ENCODE assay signal across 11 cellular contexts in genomic region chr16:89343501-89344291, GRCh38.
A peak's percentile ranks its signal among the peaks of the same experiment; 100 is the strongest.
DNase-seq lines count a peak whose midpoint lies in the region; ATAC-seq and TF ChIP-seq lines count a peak whose summit lies in the region.
"Had no signal": no experiment of that assay in that cellular context is flagged by ENCODE, and none has a peak within 500 bp of the region (broad histone marks: within the 10 kb centered on the region; RNA-seq: fewer than 3 reads in every experiment).

No MANE protein-coding gene starts in this region.

- CTCF ChIA-PET in activated CD8-positive, alpha-beta memory T cell treated with anti-CD3 and anti-CD28 coated beads, Interleukin-2, amount 10 ng/mL, durations not matched to agents 7 days and 5 days (lab: Charles Lee), result interaction anchor here (1.0 to 1.3 kb wide), 2 partner anchors 12 to 66 kb away, joined by 3 to 4 read pairs; no protein-coding TSS in a partner anchor
- CTCF ChIA-PET in RWPE1 (lab: Yijun Ruan, JAX), result interaction anchor here (0.6 to 0.7 kb wide), 3 partner anchors 36 to 164 kb away, joined by 3 to 4 read pairs (median 3); no protein-coding TSS in a partner anchor

- H3K9ac ChIP-seq in smooth muscle cell (ENCODE audit: low read depth), result no peak overlapping the region

- no peaks in the 10 kb centered on the region for H3K27me3 Mint-ChIP-seq in activated CD8-positive, alpha-beta memory T cell treated with anti-CD3 and anti-CD28 coated beads, Interleukin-2, amount 10 ng/mL, durations not matched to agents 7 days and 5 days

- peak overlapping the region; percentile 42 for H3K4me2 ChIP-seq in smooth muscle cell

- peaks cover 18% of the 10 kb centered on the region for H3K4me1 ChIP-seq in smooth muscle cell (ENCODE audit: low read depth)

- POLR2A ChIA-PET in RWPE1 (lab: Yijun Ruan, JAX; ENCODE audit: low non-redundant PET), result no interaction called here

- H3K27ac ChIP-seq in RWPE1 (peak overlapping the region; percentile 69), smooth muscle cell (ENCODE audit: low read depth) (peak overlapping the region; percentile 84)

- peaks cover 100% of the 10 kb centered on the region for H3K79me2 ChIP-seq in smooth muscle cell (ENCODE audit: low read depth)

- H3K4me3 ChIP-seq in smooth muscle cell, result no peak overlapping the region

- peaks cover 9% of the 10 kb centered on the region for H3F3A ChIP-seq in smooth muscle cell (ENCODE audit: low read depth)

- 56% methylated on average over 34 of the region's 34 CpGs for WGBS in smooth muscle cell (ENCODE audit: low lambda C conversion rate)

- peaks cover 72% of the 10 kb centered on the region for H3K4me1 Mint-ChIP-seq in activated CD8-positive, alpha-beta memory T cell treated with anti-CD3 and anti-CD28 coated beads, Interleukin-2, amount 10 ng/mL, durations not matched to agents 7 days and 5 days

- no peaks in the 10 kb centered on the region for H3K9me3 Mint-ChIP-seq in activated CD8-positive, alpha-beta memory T cell treated with anti-CD3 and anti-CD28 coated beads, Interleukin-2, amount 10 ng/mL, durations not matched to agents 7 days and 5 days (ENCODE audit: low read depth)

- no peak for TF ChIP-seq CTCF in RWPE1 (conservative IDR thresholded peaks at IDR 0.05; ENCODE audit: low read depth)
- TF ChIP-seq CTCF in smooth muscle cell (IDR thresholded peaks at IDR 0.05; ENCODE audit: borderline replicate concordance, insufficient read depth, poor library complexity, severe bottlenecking), result no peak

- peak overlapping the region; percentile 45 for H3K27ac Mint-ChIP-seq in activated CD8-positive, alpha-beta memory T cell treated with anti-CD3 and anti-CD28 coated beads, Interleukin-2, amount 10 ng/mL, durations not matched to agents 7 days and 5 days

- no peaks in the 10 kb centered on the region for H3K9me3 ChIP-seq in smooth muscle cell (replicated peaks; ENCODE audit: low read depth)

- no peak for DNase-seq in activated CD8-positive, alpha-beta memory T cell treated with anti-CD3 and anti-CD28 coated beads, Interleukin-2, amount 10 ng/mL, durations not matched to agents 7 days and 5 days
- DNase-seq in activated CD8-positive, alpha-beta memory T cell treated with anti-CD3 and anti-CD28 coated beads, Interleukin-2, amount 50 U/mL, for 4 hours, result no peak
- DNase-seq in RWPE1 (ENCODE audit: low spot score), result no peak
- DNase-seq in left cardiac atrium, result no peak
- DNase-seq in smooth muscle cell (lab: John Stamatoyannopoulos, UW; ENCODE audit: unreplicated experiment), result no peak
- DNase-seq in stimulated activated CD4-positive, alpha-beta T cell treated with anti-CD3 and anti-CD28 coated beads, Interleukin-1b, Interleukin-23, amount 100 ng/mL, for 48 hours, result no peak
- DNase-seq in inferior parietal cortex (ENCODE audit: extremely low spot score), result no peak
- DNase-seq: AML-193, NCI-H510A had no signal

- H4K20me1 ChIP-seq in smooth muscle cell (ENCODE audit: low read depth), result peaks cover 100% of the 10 kb centered on the region

- ATAC-seq in activated CD8-positive, alpha-beta memory T cell treated with anti-CD3 and anti-CD28 coated beads, Interleukin-2, amount 10 ng/mL, durations not matched to agents 7 days and 5 days, result no peak
- ATAC-seq in left cardiac atrium (peak; percentile 6 to 30), HG03045 (IDR thresholded peaks at IDR 0.05; ENCODE audit: unreplicated experiment) (no peak)

- H3K27me3 ChIP-seq in smooth muscle cell (ENCODE audit: low read depth), result no peaks in the 10 kb centered on the region
- H3K27me3 ChIP-seq: dorsolateral prefrontal cortex had no signal

- H3K36me3 Mint-ChIP-seq in activated CD8-positive, alpha-beta memory T cell treated with anti-CD3 and anti-CD28 coated beads, Interleukin-2, amount 10 ng/mL, durations not matched to agents 7 days and 5 days, result peaks cover 1% of the 10 kb centered on the region

- no peak overlapping the region for H2AFZ ChIP-seq in smooth muscle cell (ENCODE audit: low read depth)

- no peak overlapping the region for H3K4me3 Mint-ChIP-seq in activated CD8-positive, alpha-beta memory T cell treated with anti-CD3 and anti-CD28 coated beads, Interleukin-2, amount 10 ng/mL, durations not matched to agents 7 days and 5 days

- no peaks in the 10 kb centered on the region for H3K36me3 ChIP-seq in smooth muscle cell (ENCODE audit: low read depth)

- intact Hi-C loops in left cardiac atrium (cut with DNase I), result loop anchor here in 1 of 2 donors (10.0 kb wide), 1 partner anchor 141 kb away; no protein-coding TSS in a partner anchor

Comparison
In these comparisons a context has a peak if more than half of its experiments do, and no peak if none do; other contexts are left out.
1. ATAC-seq: peak in left cardiac atrium (2 of 2); none in activated CD8-positive, alpha-beta memory T cell treated with anti-CD3 and anti-CD28 coated beads, Interleukin-2, amount 10 ng/mL, durations not matched to agents 7 days and 5 days (single experiment) and HG03045 (single experiment).